8 cellular contexts compared by ENCODE assay signal in the genomic region with DNA sequence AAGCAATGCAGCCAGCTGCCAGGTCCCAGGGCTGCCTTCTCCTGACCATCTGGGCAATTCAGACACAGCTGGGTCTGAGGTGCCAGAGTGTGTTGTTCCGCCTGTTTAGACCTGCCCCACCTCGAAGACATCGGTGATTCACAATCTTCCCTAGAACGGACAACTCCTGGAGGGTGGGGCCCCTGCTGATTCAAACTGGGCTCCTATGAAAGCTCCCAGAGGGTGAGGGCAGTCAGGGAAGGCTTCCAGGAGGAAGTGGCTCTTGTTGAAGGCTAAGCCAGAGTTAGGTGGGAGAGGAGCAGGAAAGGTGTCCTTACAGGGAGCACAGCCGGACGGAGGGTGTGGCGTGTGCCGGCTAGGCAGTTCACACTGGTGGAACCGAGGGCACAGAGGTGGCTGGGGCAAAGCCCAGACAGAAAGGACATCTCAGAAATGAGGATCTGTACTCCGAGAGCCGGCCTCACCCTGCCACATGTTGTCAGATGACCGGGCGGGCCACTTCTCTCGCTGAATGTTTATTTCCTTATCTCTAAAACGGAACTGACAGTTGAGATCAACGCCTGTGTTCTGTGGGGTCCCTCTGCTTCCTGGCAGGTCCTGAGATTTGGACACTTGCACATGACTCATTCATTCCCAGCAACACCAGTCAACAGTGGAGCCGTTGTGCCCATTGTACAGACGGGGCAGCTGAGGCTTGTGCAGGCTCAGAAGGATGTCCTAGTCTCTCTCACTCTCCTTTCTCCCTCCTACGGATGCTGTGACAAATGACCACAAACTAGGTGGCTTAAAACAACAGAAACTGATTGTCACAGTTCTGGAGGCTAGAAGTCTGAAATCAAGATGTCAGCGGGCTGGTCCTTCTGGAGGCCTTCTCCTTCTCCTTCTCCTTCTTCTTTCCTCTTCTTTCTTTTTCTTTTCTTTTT. TPM values are rescaled to one million over a fixed set of nuclear protein-coding genes. Genes with fewer than 3 reads are reported as not detected.
DNase-seq lines count a peak whose midpoint lies in the region; ATAC-seq and TF ChIP-seq lines count a peak whose summit lies in the region.

No MANE protein-coding gene starts in this region.

- TF ChIP-seq POLR2A in GM18505 (IDR thresholded peaks at IDR 0.05; ENCODE audit: borderline replicate concordance, extremely low read depth, insufficient read depth, insufficient read length) = peak; percentile 59

- DNase-seq in KBM-7 (peak; percentile 87), caudate nucleus (lab: John Stamatoyannopoulos, UW) (peak in 5 of 61 donors; percentile 5 to 28 (median 10)), T1000 (lab: John Stamatoyannopoulos, UW) (no peak), ecto neural progenitor cell (ENCODE audit: low spot score) (no peak), epidermal melanocyte (ENCODE audit: insufficient read length, low spot score) (no peak), SHP77 (lab: John Stamatoyannopoulos, UW) (no peak)
- DNase-seq in natural killer cell treated with Interleukin-12 subunit alpha and Interleukin-12 subunit beta and Interleukin-15 and Interleukin-18, amount 100 ng/mL, for 72 hours (ENCODE audit: low spot score) = peak; percentile 69

- H3K9me3 Mint-ChIP-seq in natural killer cell treated with Interleukin-12 subunit alpha and Interleukin-12 subunit beta and Interleukin-15 and Interleukin-18, amount 100 ng/mL, for 72 hours = no peaks in the 10 kb centered on the region

- H3K4me1 Mint-ChIP-seq in natural killer cell treated with Interleukin-12 subunit alpha and Interleukin-12 subunit beta and Interleukin-15 and Interleukin-18, amount 100 ng/mL, for 72 hours (ENCODE audit: low read depth in 2 of 2) = peaks cover 26 to 35% of the 10 kb centered on the region in 2 donors

- no peak for ATAC-seq in GM18505 (IDR thresholded peaks at IDR 0.05; ENCODE audit: unreplicated experiment)
- ATAC-seq in natural killer cell treated with Interleukin-12 subunit alpha and Interleukin-12 subunit beta and Interleukin-15 and Interleukin-18, amount 100 ng/mL, for 72 hours = peak; percentile 88 to 93

- H3K4me3 Mint-ChIP-seq in natural killer cell treated with Interleukin-12 subunit alpha and Interleukin-12 subunit beta and Interleukin-15 and Interleukin-18, amount 100 ng/mL, for 72 hours = peak overlapping the region; percentile 80

- peak overlapping the region; percentile 1 for H3K27ac ChIP-seq in caudate nucleus (ENCODE audit: low read depth, low read length)

- H3K36me3 Mint-ChIP-seq in natural killer cell treated with Interleukin-12 subunit alpha and Interleukin-12 subunit beta and Interleukin-15 and Interleukin-18, amount 100 ng/mL, for 72 hours = no peaks in the 10 kb centered on the region

- in situ Hi-C loops in KBM-7 (cut with MboI; ENCODE audit: low pct_unique_long_range_greater_than_20kb, low sequenced_read_pairs) = no loop called here

- H3K27ac Mint-ChIP-seq in natural killer cell treated with Interleukin-12 subunit alpha and Interleukin-12 subunit beta and Interleukin-15 and Interleukin-18, amount 100 ng/mL, for 72 hours = peak overlapping the region; percentile 80 to 85

- no peaks in the 10 kb centered on the region for H3K27me3 Mint-ChIP-seq in natural killer cell treated with Interleukin-12 subunit alpha and Interleukin-12 subunit beta and Interleukin-15 and Interleukin-18, amount 100 ng/mL, for 72 hours

RNA-seq across cellular contexts. Expression of a gene that starts 26.9 kb away (rescaled TPM):
- 100 to 1,000 TPM; 112 to 191 TPM for total RNA-seq in natural killer cell treated with Interleukin-12 subunit alpha and Interleukin-12 subunit beta and Interleukin-15 and Interleukin-18, amount 100 ng/mL, for 72 hours

RNA-seq across cellular contexts. Expression of a gene that starts 54.6 kb away (rescaled TPM):
- 1 to 10 TPM in 1 of 2 donors, under 1 TPM in 1; 0.43 to 1.1 TPM for total RNA-seq in natural killer cell treated with Interleukin-12 subunit alpha and Interleukin-12 subunit beta and Interleukin-15 and Interleukin-18, amount 100 ng/mL, for 72 hours

Comparison
In these comparisons a context has a peak if more than half of its experiments do, and no peak if none do; other contexts are left out.
1. DNase-seq: peak in KBM-7 (single experiment) and natural killer cell treated with Interleukin-12 subunit alpha and Interleukin-12 subunit beta and Interleukin-15 and Interleukin-18, amount 100 ng/mL, for 72 hours (single experiment); none in T1000 (single experiment), ecto neural progenitor cell (single experiment), epidermal melanocyte (single experiment) and SHP77 (0 of 2).